8 cellular contexts compared by ENCODE assay signal in the genomic region with DNA sequence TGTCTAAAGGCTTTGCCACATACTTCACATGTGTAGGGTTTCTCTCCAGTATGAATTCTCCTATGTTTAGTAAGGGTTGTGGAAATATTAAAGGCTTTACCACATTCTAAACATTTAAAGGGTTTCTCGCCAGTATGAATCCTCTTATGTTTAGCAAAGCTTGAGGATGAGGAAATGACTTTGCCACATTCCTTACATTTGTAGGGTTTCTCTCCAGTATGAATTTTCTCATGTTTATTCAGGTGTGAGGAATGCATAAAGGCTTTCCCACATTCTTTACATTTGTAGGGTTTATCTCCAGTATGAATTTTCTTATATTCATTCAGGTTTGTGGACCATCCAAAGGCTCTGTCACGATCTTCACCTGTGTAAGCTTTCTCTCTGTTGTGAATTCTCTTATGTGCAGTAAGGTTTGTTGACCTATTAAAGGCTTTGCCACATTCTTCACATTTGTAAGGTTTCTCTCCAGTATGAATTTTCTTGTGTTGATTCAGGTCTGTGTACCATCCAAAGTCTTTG. TPM values are rescaled to one million over a fixed set of nuclear protein-coding genes. Genes with fewer than 3 reads are reported as not detected.
DNase-seq lines count a peak whose midpoint lies in the region; ATAC-seq, FAIRE-seq and TF ChIP-seq lines count a peak whose summit lies in the region.
"Not testable (repeated sequence)": the region's sequence is repeated elsewhere in the genome, so short reads cannot be mapped to it uniquely, and the experiment has no call there.

No MANE protein-coding gene starts in this region.

- FAIRE-seq in GM12892 (lab: Jason Lieb, UNC), result peak; percentile 17

- not testable (repeated sequence) for H2AFZ ChIP-seq in smooth muscle cell (ENCODE audit: low read depth)

- peaks cover 32% of the 10 kb centered on the region for H3K79me2 ChIP-seq in smooth muscle cell (ENCODE audit: low read depth)

- peaks cover 29% of the 10 kb centered on the region for H3F3A ChIP-seq in smooth muscle cell (ENCODE audit: low read depth)

- TF ChIP-seq POLR2A in GM12892 (IDR thresholded peaks at IDR 0.05; ENCODE audit: low read depth, low read length), result not testable (repeated sequence)

- not testable (repeated sequence) for H3K4me1 Mint-ChIP-seq in activated T-cell treated with anti-CD3 and anti-CD28 coated beads, Interleukin-2, amount 50 U/mL, for 72 hours (ENCODE audit: low read depth)

- TF ChIP-seq RAD21 in Ishikawa (IDR thresholded peaks at IDR 0.05; ENCODE audit: low read depth), result not testable (repeated sequence)

- not testable (repeated sequence) for ATAC-seq in activated T-cell treated with anti-CD3 and anti-CD28 coated beads, Interleukin-2, amount 50 U/mL, for 72 hours (replicated peaks in 1 of 2)

- H3K4me2 ChIP-seq in BLaER1 treated with 17β-estradiol and CSF1 and Interleukin-3, amounts not matched to agents 10 nM and 100 nM; smooth muscle cell: not testable (repeated sequence)

- H3K36me3 Mint-ChIP-seq in activated T-cell treated with anti-CD3 and anti-CD28 coated beads, Interleukin-2, amount 50 U/mL, for 72 hours (ENCODE audit: insufficient read depth in 2 of 2), result peaks cover 44 to 80% of the 10 kb centered on the region in 2 donors

- peak overlapping the region in 8 of 10 experiments; percentile 3 to 45 (median 20); a peak in 6 of 20 replicates for H3K4me3 ChIP-seq in BLaER1 treated with 17β-estradiol and CSF1 and Interleukin-3, amounts not matched to agents 10 nM and 100 nM
- peak overlapping the region; percentile 26 for H3K4me3 ChIP-seq in coronary artery
- peak overlapping the region; percentile 47 for H3K4me3 ChIP-seq in iPS-20b (ENCODE audit: low read length)
- peak overlapping the region; percentile 24 to 60 for H3K4me3 ChIP-seq in muscle layer of duodenum (ENCODE audit: low read depth in 1 of 2, low read length in 2 of 2)
- peak overlapping the region; percentile 7 for H3K4me3 ChIP-seq in smooth muscle cell

- not testable (repeated sequence) for H3K27me3 ChIP-seq in BLaER1 treated with 17β-estradiol and CSF1 and Interleukin-3, amounts not matched to agents 10 nM and 100 nM; iPS-20b (ENCODE audit: insufficient read depth, low read length); muscle layer of duodenum (ENCODE audit: low read depth, low read length); smooth muscle cell (ENCODE audit: low read depth)

- TF ChIP-seq CTCF in coronary artery (IDR thresholded peaks at IDR 0.05); smooth muscle cell (IDR thresholded peaks at IDR 0.05; ENCODE audit: borderline replicate concordance, insufficient read depth, poor library complexity, severe bottlenecking): not testable (repeated sequence)

- peaks cover 100% of the 10 kb centered on the region in 11 experiments for H3K9me3 ChIP-seq in BLaER1 treated with 17β-estradiol and CSF1 and Interleukin-3, amounts not matched to agents 10 nM and 100 nM (replicated peaks in 1 of 11)
- H3K9me3 ChIP-seq in iPS-20b (ENCODE audit: insufficient read depth, low read depth, low read length), result peaks cover 98% of the 10 kb centered on the region
- peaks cover 75 to 90% of the 10 kb centered on the region in 2 donors for H3K9me3 ChIP-seq in muscle layer of duodenum (ENCODE audit: control insufficient read depth in 1 of 2, low read length in 2 of 2)
- H3K9me3 ChIP-seq in smooth muscle cell (replicated peaks; ENCODE audit: low read depth), result peaks cover 93% of the 10 kb centered on the region

- not testable (repeated sequence) for H3K9ac ChIP-seq in BLaER1 treated with 17β-estradiol and CSF1 and Interleukin-3, amounts not matched to agents 10 nM and 100 nM; iPS-20b (ENCODE audit: low read depth, low read length); smooth muscle cell (ENCODE audit: low read depth)

- not testable (repeated sequence) for H3K4me3 Mint-ChIP-seq in activated T-cell treated with anti-CD3 and anti-CD28 coated beads, Interleukin-2, amount 50 U/mL, for 72 hours

- H3K27ac ChIP-seq in BLaER1 treated with 17β-estradiol and CSF1 and Interleukin-3, amounts not matched to agents 10 nM and 100 nM; coronary artery; iPS-20b (ENCODE audit: low read length); muscle layer of duodenum (ENCODE audit: low read length); smooth muscle cell (ENCODE audit: low read depth): not testable (repeated sequence)

- not testable (repeated sequence) for H3K27me3 Mint-ChIP-seq in activated T-cell treated with anti-CD3 and anti-CD28 coated beads, Interleukin-2, amount 50 U/mL, for 72 hours (ENCODE audit: low read depth)

- not testable (repeated sequence) for DNase-seq in GM12892 (ENCODE audit: insufficient read length); activated T-cell treated with anti-CD3 and anti-CD28 coated beads, Interleukin-2, amount 50 U/mL, for 72 hours; coronary artery (ENCODE audit: low spot score); smooth muscle cell (lab: John Stamatoyannopoulos, UW; ENCODE audit: unreplicated experiment)

- not testable (repeated sequence) for TF ChIP-seq EP300 in Ishikawa (IDR thresholded peaks at IDR 0.05; ENCODE audit: borderline replicate concordance)

- H3K9me3 Mint-ChIP-seq in activated T-cell treated with anti-CD3 and anti-CD28 coated beads, Interleukin-2, amount 50 U/mL, for 72 hours, result peaks cover 24 to 26% of the 10 kb centered on the region in 2 donors

- peaks cover 48 to 94% (median 79%) of the 10 kb centered on the region in 11 experiments for H3K36me3 ChIP-seq in BLaER1 treated with 17β-estradiol and CSF1 and Interleukin-3, amounts not matched to agents 10 nM and 100 nM
- peaks cover 86% of the 10 kb centered on the region for H3K36me3 ChIP-seq in iPS-20b (ENCODE audit: insufficient read depth, low read depth, low read length)
- peaks cover 13 to 69% of the 10 kb centered on the region in 2 donors for H3K36me3 ChIP-seq in muscle layer of duodenum (ENCODE audit: control insufficient read depth in 1 of 2, insufficient read depth in 2 of 2, low read length in 2 of 2)
- peaks cover 89% of the 10 kb centered on the region for H3K36me3 ChIP-seq in smooth muscle cell (ENCODE audit: low read depth)

- 100% methylated on average over 2 of the region's 2 CpGs for WGBS in smooth muscle cell (ENCODE audit: low lambda C conversion rate)

- peak overlapping the region; percentile 95 for H3K27ac Mint-ChIP-seq in activated T-cell treated with anti-CD3 and anti-CD28 coated beads, Interleukin-2, amount 50 U/mL, for 72 hours

- not testable (repeated sequence) for H3K4me1 ChIP-seq in BLaER1 treated with 17β-estradiol and CSF1 and Interleukin-3, amounts not matched to agents 10 nM and 100 nM; iPS-20b (ENCODE audit: insufficient read depth, low read length); muscle layer of duodenum (ENCODE audit: control insufficient read depth in 1 of 2, insufficient read depth in 2 of 2, low read length in 2 of 2); smooth muscle cell (ENCODE audit: low read depth)

- not testable (repeated sequence) for H4K20me1 ChIP-seq in BLaER1 treated with 17β-estradiol and CSF1 and Interleukin-3, amounts not matched to agents 10 nM and 100 nM; smooth muscle cell (ENCODE audit: low read depth)

TF ChIP-seq in Ishikawa, 13 proteins besides CTCF, POLR2A, EP300 and RAD21:
- 0 out of 2 replicates have a peak, but pooled peaks have one; percentile 20 for TF ChIP-seq TCF12 (IDR thresholded peaks at IDR 0.05; ENCODE audit: low read depth)

RNA-seq across cellular contexts. Expression of gene ZNF721, which starts 55.4 kb away (rescaled TPM):
- polyA plus RNA-seq in GM12892 (2012; ENCODE audit: missing spikeins), result 28.2 TPM
- total RNA-seq in activated T-cell treated with anti-CD3 and anti-CD28 coated beads, Interleukin-2, amount 50 U/mL, for 72 hours, result 10 to 100 TPM; 45.8 to 46.8 TPM
- 21.8 and 37.1 TPM in 2 replicates for total RNA-seq in smooth muscle cell
- polyA plus RNA-seq in smooth muscle cell, result 14.9 and 25.5 TPM in 2 replicates

RNA-seq across cellular contexts. Expression of gene PIGG, which starts 55.4 kb away (rescaled TPM):
- 33.9 TPM for polyA plus RNA-seq in GM12892 (2012; ENCODE audit: missing spikeins)
- 10 to 100 TPM; 64.8 to 80.8 TPM for total RNA-seq in activated T-cell treated with anti-CD3 and anti-CD28 coated beads, Interleukin-2, amount 50 U/mL, for 72 hours
- 28.7 and 44.3 TPM in 2 replicates for total RNA-seq in smooth muscle cell
- polyA plus RNA-seq in smooth muscle cell, result 42.1 and 53.4 TPM in 2 replicates
